Comparison of ENCODE assay signal across 1 cellular context in the genomic region with DNA sequence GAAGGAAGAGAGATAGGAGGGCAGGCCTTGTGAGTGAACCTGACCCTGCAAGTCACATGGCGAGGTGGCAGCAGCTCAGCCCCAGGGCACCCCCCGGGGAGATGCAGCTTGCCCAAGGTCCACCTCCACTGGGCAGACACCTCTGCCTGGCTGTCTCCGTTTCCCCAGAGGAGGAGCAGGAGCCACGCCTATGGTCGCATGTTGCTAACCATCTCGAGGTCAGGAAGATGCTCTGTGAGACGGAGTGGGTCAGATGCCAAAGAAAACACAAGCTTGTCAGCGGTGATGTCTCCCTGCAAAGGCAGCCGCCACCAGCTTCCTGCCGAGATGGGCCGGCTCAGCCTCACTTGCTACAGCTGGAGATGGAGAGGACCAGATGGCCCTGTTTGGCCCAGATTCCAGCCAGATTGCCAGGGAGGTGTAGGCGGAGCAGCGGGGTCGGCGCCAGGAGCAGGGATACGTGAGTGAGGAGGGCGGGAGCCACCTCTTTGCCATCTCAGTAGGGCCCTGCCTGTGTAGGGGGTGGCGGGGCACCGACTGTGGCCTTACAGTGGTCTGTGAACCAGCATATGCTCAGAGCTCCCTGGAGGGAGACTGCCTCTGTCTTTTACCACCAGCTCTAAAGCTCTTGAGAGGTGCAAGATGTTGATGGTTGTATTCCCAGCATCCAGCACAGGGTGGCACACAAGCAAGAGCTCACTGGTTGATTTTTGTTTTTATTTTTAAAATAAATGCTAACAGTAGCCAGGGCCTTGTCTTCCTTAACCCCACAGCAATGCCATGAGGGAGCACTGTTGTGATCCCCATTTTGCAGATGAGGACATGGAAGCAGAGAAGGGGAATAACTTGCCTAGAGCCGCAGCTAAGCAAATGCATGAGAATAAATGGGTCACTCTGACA.
TF ChIP-seq lines count a peak whose summit lies in the region.

No MANE protein-coding gene starts in this region.

TF ChIP-seq in GM23338, 12 proteins besides CTCF, POLR2A, EP300 and RAD21 (continued from another document):
- TF ChIP-seq, protein P1, sequence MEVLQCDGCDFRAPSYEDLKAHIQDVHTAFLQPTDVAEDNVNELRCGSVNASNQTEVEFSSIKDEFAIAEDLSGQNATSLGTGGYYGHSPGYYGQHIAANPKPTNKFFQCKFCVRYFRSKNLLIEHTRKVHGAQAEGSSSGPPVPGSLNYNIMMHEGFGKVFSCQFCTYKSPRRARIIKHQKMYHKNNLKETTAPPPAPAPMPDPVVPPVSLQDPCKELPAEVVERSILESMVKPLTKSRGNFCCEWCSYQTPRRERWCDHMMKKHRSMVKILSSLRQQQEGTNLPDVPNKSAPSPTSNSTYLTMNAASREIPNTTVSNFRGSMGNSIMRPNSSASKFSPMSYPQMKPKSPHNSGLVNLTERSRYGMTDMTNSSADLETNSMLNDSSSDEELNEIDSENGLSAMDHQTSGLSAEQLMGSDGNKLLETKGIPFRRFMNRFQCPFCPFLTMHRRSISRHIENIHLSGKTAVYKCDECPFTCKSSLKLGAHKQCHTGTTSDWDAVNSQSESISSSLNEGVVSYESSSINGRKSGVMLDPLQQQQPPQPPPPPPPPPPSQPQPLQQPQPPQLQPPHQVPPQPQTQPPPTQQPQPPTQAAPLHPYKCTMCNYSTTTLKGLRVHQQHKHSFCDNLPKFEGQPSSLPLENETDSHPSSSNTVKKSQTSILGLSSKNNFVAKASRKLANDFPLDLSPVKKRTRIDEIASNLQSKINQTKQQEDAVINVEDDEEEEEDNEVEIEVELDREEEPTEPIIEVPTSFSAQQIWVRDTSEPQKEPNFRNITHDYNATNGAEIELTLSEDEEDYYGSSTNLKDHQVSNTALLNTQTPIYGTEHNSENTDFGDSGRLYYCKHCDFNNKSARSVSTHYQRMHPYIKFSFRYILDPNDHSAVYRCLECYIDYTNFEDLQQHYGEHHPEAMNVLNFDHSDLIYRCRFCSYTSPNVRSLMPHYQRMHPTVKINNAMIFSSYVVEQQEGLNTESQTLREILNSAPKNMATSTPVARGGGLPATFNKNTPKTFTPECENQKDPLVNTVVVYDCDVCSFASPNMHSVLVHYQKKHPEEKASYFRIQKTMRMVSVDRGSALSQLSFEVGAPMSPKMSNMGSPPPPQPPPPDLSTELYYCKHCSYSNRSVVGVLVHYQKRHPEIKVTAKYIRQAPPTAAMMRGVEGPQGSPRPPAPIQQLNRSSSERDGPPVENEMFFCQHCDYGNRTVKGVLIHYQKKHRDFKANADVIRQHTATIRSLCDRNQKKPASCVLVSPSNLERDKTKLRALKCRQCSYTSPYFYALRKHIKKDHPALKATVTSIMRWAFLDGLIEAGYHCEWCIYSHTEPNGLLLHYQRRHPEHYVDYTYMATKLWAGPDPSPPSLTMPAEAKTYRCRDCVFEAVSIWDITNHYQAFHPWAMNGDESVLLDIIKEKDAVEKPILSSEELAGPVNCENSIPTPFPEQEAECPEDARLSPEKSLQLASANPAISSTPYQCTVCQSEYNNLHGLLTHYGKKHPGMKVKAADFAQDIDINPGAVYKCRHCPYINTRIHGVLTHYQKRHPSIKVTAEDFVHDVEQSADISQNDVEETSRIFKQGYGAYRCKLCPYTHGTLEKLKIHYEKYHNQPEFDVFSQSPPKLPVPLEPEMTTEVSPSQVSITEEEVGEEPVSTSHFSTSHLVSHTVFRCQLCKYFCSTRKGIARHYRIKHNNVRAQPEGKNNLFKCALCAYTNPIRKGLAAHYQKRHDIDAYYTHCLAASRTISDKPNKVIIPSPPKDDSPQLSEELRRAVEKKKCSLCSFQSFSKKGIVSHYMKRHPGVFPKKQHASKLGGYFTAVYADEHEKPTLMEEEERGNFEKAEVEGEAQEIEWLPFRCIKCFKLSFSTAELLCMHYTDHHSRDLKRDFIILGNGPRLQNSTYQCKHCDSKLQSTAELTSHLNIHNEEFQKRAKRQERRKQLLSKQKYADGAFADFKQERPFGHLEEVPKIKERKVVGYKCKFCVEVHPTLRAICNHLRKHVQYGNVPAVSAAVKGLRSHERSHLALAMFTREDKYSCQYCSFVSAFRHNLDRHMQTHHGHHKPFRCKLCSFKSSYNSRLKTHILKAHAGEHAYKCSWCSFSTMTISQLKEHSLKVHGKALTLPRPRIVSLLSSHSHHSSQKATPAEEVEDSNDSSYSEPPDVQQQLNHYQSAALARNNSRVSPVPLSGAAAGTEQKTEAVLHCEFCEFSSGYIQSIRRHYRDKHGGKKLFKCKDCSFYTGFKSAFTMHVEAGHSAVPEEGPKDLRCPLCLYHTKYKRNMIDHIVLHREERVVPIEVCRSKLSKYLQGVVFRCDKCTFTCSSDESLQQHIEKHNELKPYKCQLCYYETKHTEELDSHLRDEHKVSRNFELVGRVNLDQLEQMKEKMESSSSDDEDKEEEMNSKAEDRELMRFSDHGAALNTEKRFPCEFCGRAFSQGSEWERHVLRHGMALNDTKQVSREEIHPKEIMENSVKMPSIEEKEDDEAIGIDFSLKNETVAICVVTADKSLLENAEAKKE (CRISPR knock-in tag; IDR thresholded peaks at IDR 0.05): no peak
- TF ChIP-seq CREB1 (CRISPR knock-in tag; IDR thresholded peaks at IDR 0.05; ENCODE audit: low read depth) (no peak), ZNF331 (CRISPR knock-in tag; IDR thresholded peaks at IDR 0.05; ENCODE audit: low read depth) (no peak), NANOG (IDR thresholded peaks at IDR 0.05; ENCODE audit: borderline replicate concordance) (no peak), EZH2 (IDR thresholded peaks at IDR 0.05; ENCODE audit: low read depth, unreplicated experiment) (no peak), EZH2phosphoT487 (IDR thresholded peaks at IDR 0.05; ENCODE audit: unreplicated experiment) (no peak), JUNB (IDR thresholded peaks at IDR 0.05; ENCODE audit: unreplicated experiment) (no peak)
- TF ChIP-seq, protein P2, sequence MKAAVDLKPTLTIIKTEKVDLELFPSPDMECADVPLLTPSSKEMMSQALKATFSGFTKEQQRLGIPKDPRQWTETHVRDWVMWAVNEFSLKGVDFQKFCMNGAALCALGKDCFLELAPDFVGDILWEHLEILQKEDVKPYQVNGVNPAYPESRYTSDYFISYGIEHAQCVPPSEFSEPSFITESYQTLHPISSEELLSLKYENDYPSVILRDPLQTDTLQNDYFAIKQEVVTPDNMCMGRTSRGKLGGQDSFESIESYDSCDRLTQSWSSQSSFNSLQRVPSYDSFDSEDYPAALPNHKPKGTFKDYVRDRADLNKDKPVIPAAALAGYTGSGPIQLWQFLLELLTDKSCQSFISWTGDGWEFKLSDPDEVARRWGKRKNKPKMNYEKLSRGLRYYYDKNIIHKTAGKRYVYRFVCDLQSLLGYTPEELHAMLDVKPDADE (IDR thresholded peaks at IDR 0.05): no peak
